Comparison of ENCODE assay signal across 1 cellular context in genomic region chr6:13702809-13703302, GRCh38.
TF ChIP-seq lines count a peak whose summit lies in the region.

No MANE protein-coding gene starts in this region.

TF ChIP-seq in K562, 482 proteins besides CTCF, POLR2A, EP300 and RAD21 (continued from another document and continues in another):
- TF ChIP-seq E4F1 (CRISPR knock-in tag; IDR thresholded peaks at IDR 0.05; ENCODE audit: borderline replicate concordance) (no peak), ZNF282 (CRISPR knock-in tag; IDR thresholded peaks at IDR 0.05) (no peak), ZC3H11A (IDR thresholded peaks at IDR 0.05; ENCODE audit: low read depth, low read length) (no peak), ZZZ3 (IDR thresholded peaks at IDR 0.05) (no peak), HDAC1 (IDR thresholded peaks at IDR 0.05) (peak in 1 of 2 experiments; percentile 37; a peak in 1 of 4 replicates), LEF1 (IDR thresholded peaks at IDR 0.05) (no peak; the same call in 1 of the 2 replicates), STAG1 (CRISPR knock-in tag; IDR thresholded peaks at IDR 0.05; ENCODE audit: borderline replicate concordance) (no peak), FOS (IDR thresholded peaks at IDR 0.05; ENCODE audit: extremely low read depth, insufficient read length) (no peak), KLF16 (IDR thresholded peaks at IDR 0.05) (peak; percentile 18; the same call in 1 of the 2 replicates), ZNF785 (CRISPR knock-in tag; IDR thresholded peaks at IDR 0.05) (no peak), GATA2 (CRISPR knock-in tag; IDR thresholded peaks at IDR 0.05) (peak; percentile 39; the same call in 1 of the 2 replicates), SLC30A9 (CRISPR knock-in tag; IDR thresholded peaks at IDR 0.05) (no peak), RCOR1 (IDR thresholded peaks at IDR 0.05; ENCODE audit: borderline replicate concordance in 1 of 2, low read depth in 2 of 2, low read length in 2 of 2) (peak; percentile 18 to 66; a peak in 2 of 4 replicates), HIVEP1 (CRISPR knock-in tag; IDR thresholded peaks at IDR 0.05) (no peak), KDM5B (IDR thresholded peaks at IDR 0.05; ENCODE audit: insufficient replicate concordance, low read depth, low read length) (no peak), PHB (CRISPR knock-in tag; IDR thresholded peaks at IDR 0.05) (no peak), FOXJ2 (tag; IDR thresholded peaks at IDR 0.05) (no peak), FOXP4 (CRISPR knock-in tag; IDR thresholded peaks at IDR 0.05; ENCODE audit: borderline replicate concordance) (no peak), ZNF561 (CRISPR knock-in tag; conservative IDR thresholded peaks at IDR 0.05) (no peak), ZNF699 (CRISPR knock-in tag; IDR thresholded peaks at IDR 0.05; ENCODE audit: insufficient replicate concordance) (no peak), TBL1XR1 (IDR thresholded peaks at IDR 0.05; ENCODE audit: low read length in 2 of 2) (no peak; a peak in 1 of 4 replicates), NFATC3 (IDR thresholded peaks at IDR 0.05) (peak; percentile 74; the same call in 1 of the 2 replicates), ZBTB11 (CRISPR knock-in tag; IDR thresholded peaks at IDR 0.05) (no peak), ZBTB33 (CRISPR knock-in tag; IDR thresholded peaks at IDR 0.05) (no peak), ZNF584 (CRISPR knock-in tag; IDR thresholded peaks at IDR 0.05; ENCODE audit: low read depth) (no peak), ZNF23 (CRISPR knock-in tag; IDR thresholded peaks at IDR 0.05) (0 out of 2 replicates have a peak, but pooled peaks have one; percentile 23), SREBF2 (CRISPR knock-in tag; IDR thresholded peaks at IDR 0.05) (no peak), ZKSCAN3 (CRISPR knock-in tag; IDR thresholded peaks at IDR 0.05) (no peak), ZEB2 (IDR thresholded peaks at IDR 0.05) (peak; percentile 48; the same call in 1 of the 2 replicates), ZNF589 (CRISPR knock-in tag; IDR thresholded peaks at IDR 0.05; ENCODE audit: low read depth) (no peak), UBTF (IDR thresholded peaks at IDR 0.05; ENCODE audit: borderline replicate concordance in 1 of 2, low read depth in 2 of 2, low read length in 2 of 2) (no peak), GABPA (tag; conservative IDR thresholded peaks at IDR 0.05; ENCODE audit: low read depth) (no peak)
- TF ChIP-seq, protein P1, sequence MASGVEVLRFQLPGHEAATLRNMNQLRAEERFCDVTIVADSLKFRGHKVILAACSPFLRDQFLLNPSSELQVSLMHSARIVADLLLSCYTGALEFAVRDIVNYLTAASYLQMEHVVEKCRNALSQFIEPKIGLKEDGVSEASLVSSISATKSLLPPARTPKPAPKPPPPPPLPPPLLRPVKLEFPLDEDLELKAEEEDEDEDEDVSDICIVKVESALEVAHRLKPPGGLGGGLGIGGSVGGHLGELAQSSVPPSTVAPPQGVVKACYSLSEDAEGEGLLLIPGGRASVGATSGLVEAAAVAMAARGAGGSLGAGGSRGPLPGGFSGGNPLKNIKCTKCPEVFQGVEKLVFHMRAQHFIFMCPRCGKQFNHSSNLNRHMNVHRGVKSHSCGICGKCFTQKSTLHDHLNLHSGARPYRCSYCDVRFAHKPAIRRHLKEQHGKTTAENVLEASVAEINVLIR (CRISPR knock-in tag; IDR thresholded peaks at IDR 0.05): 0 out of 2 replicates have a peak, but pooled peaks have one; percentile 16
- TF ChIP-seq, protein P2, sequence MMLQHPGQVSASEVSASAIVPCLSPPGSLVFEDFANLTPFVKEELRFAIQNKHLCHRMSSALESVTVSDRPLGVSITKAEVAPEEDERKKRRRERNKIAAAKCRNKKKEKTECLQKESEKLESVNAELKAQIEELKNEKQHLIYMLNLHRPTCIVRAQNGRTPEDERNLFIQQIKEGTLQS (IDR thresholded peaks at IDR 0.05): peak; percentile 58; the same call in 1 of the 2 replicates
- TF ChIP-seq, protein P2 (CRISPR knock-in tag; conservative IDR thresholded peaks at IDR 0.05): 0 out of 2 replicates have a peak, but pooled peaks have one; percentile 45
- TF ChIP-seq, protein P3, sequence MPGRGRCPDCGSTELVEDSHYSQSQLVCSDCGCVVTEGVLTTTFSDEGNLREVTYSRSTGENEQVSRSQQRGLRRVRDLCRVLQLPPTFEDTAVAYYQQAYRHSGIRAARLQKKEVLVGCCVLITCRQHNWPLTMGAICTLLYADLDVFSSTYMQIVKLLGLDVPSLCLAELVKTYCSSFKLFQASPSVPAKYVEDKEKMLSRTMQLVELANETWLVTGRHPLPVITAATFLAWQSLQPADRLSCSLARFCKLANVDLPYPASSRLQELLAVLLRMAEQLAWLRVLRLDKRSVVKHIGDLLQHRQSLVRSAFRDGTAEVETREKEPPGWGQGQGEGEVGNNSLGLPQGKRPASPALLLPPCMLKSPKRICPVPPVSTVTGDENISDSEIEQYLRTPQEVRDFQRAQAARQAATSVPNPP (IDR thresholded peaks at IDR 0.05; ENCODE audit: borderline replicate concordance, insufficient read depth, insufficient read length): no peak
- TF ChIP-seq, protein P4, sequence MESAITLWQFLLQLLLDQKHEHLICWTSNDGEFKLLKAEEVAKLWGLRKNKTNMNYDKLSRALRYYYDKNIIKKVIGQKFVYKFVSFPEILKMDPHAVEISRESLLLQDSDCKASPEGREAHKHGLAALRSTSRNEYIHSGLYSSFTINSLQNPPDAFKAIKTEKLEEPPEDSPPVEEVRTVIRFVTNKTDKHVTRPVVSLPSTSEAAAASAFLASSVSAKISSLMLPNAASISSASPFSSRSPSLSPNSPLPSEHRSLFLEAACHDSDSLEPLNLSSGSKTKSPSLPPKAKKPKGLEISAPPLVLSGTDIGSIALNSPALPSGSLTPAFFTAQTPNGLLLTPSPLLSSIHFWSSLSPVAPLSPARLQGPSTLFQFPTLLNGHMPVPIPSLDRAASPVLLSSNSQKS (CRISPR knock-in tag; IDR thresholded peaks at IDR 0.05): no peak
- TF ChIP-seq, protein P5, sequence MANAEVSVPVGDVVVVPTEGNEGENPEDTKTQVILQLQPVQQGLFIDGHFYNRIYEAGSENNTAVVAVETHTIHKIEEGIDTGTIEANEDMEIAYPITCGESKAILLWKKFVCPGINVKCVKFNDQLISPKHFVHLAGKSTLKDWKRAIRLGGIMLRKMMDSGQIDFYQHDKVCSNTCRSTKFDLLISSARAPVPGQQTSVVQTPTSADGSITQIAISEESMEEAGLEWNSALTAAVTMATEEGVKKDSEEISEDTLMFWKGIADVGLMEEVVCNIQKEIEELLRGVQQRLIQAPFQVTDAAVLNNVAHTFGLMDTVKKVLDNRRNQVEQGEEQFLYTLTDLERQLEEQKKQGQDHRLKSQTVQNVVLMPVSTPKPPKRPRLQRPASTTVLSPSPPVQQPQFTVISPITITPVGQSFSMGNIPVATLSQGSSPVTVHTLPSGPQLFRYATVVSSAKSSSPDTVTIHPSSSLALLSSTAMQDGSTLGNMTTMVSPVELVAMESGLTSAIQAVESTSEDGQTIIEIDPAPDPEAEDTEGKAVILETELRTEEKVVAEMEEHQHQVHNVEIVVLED (CRISPR knock-in tag; IDR thresholded peaks at IDR 0.05): no peak
- TF ChIP-seq, protein P6, sequence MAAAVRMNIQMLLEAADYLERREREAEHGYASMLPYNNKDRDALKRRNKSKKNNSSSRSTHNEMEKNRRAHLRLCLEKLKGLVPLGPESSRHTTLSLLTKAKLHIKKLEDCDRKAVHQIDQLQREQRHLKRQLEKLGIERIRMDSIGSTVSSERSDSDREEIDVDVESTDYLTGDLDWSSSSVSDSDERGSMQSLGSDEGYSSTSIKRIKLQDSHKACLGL (CRISPR knock-in tag; IDR thresholded peaks at IDR 0.05; ENCODE audit: borderline replicate concordance, poor library complexity, severe bottlenecking): no peak
- TF ChIP-seq, protein P7, sequence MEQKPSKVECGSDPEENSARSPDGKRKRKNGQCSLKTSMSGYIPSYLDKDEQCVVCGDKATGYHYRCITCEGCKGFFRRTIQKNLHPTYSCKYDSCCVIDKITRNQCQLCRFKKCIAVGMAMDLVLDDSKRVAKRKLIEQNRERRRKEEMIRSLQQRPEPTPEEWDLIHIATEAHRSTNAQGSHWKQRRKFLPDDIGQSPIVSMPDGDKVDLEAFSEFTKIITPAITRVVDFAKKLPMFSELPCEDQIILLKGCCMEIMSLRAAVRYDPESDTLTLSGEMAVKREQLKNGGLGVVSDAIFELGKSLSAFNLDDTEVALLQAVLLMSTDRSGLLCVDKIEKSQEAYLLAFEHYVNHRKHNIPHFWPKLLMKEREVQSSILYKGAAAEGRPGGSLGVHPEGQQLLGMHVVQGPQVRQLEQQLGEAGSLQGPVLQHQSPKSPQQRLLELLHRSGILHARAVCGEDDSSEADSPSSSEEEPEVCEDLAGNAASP (IDR thresholded peaks at IDR 0.05): no peak
